30 cellular contexts compared by ENCODE assay signal in the genomic region with DNA sequence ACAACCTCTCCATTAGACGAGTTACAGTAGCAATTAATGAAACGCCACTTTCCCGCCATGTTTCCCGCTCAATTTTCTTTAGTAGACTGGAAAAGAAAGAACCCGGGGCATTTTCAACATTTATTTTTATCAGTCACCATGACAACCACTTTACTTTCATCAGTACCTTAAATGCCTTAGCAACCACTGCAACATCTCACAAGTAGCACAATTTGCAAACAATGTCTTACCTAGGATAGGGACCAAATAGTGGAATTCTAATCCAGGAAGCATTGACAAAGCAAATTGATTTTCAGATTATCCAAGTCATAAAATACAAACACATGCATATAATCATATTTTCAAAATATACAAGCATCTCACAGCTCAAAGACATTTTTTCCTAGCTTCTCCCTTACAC.
"Had no signal": no experiment of that assay in that cellular context is flagged by ENCODE, and none has a peak within 500 bp of the region (broad histone marks: within the 10 kb centered on the region; RNA-seq: fewer than 3 reads in every experiment).

No MANE protein-coding gene starts in this region.

- H3K4me1 Mint-ChIP-seq: activated CD4-positive, alpha-beta T cell treated with anti-CD3 and anti-CD28 coated beads for 36 hours; activated CD4-positive, alpha-beta T cell treated with anti-CD3 and anti-CD28 coated beads, Interleukin-2, amount 10 ng/mL, durations not matched to agents 7 days and 5 days had no signal

- H3K27ac Mint-ChIP-seq: activated CD4-positive, alpha-beta T cell treated with anti-CD3 and anti-CD28 coated beads for 36 hours; activated CD4-positive, alpha-beta T cell treated with anti-CD3 and anti-CD28 coated beads, Interleukin-2, amount 10 ng/mL, durations not matched to agents 7 days and 5 days; activated naive CD4-positive, alpha-beta T cell treated with anti-CD3 and anti-CD28 coated beads for 36 hours; activated naive CD4-positive, alpha-beta T cell treated with anti-CD3 and anti-CD28 coated beads, Interleukin-2, amount 50 U/mL, for 72 hours; activated T-helper 1 cell treated with anti-CD3 and anti-CD28 coated beads, Interleukin-12 subunit alpha, Interleukin-12 subunit beta, Interleukin-2, Interleukin-4 antibody, amounts not matched to agents 30 ng/mL and 10 ng/mL and 1 ng/mL, durations not matched to agents 14 hours and 24 hours and 36 hours; T-helper 1 cell treated with Interleukin-12 subunit alpha and Interleukin-12 subunit beta and Interleukin-4 antibody, amounts not matched to agents 30 μg/mL and 1 μg/mL, for 36 hours; T-helper 2 cell treated with Interferon-gamma antibody and Interleukin-4, amounts not matched to agents 5 μg/mL and 100 μg/mL, for 36 hours had no signal

- H3K27me3 ChIP-seq: adrenal gland, Peyer's patch, SJSA1 had no signal

- H3K4me3 ChIP-seq: adrenal gland, Peyer's patch, SJSA1 had no signal

- H3K36me3 Mint-ChIP-seq: activated naive CD4-positive, alpha-beta T cell treated with anti-CD3 and anti-CD28 coated beads, Interleukin-2, amount 50 U/mL, for 72 hours; WTC11 had no signal

- H3K9me3 Mint-ChIP-seq: activated CD4-positive, alpha-beta T cell treated with anti-CD3 and anti-CD28 coated beads, Interleukin-2, amount 10 ng/mL, durations not matched to agents 7 days and 5 days; activated naive CD4-positive, alpha-beta T cell treated with anti-CD3 and anti-CD28 coated beads for 36 hours; activated naive CD4-positive, alpha-beta T cell treated with anti-CD3 and anti-CD28 coated beads, Interleukin-2, amount 50 U/mL, for 72 hours; activated T-cell treated with anti-CD3 and anti-CD28 coated beads, Interleukin-2, amount 50 U/mL, for 4 hours; activated T-helper 1 cell treated with anti-CD3 and anti-CD28 coated beads, Interleukin-12 subunit alpha, Interleukin-12 subunit beta, Interleukin-2, Interleukin-4 antibody, amounts not matched to agents 30 ng/mL and 10 ng/mL and 1 ng/mL, durations not matched to agents 14 hours and 24 hours and 36 hours; brain; T-helper 1 cell treated with Interleukin-12 subunit alpha and Interleukin-12 subunit beta and Interleukin-4 antibody, amounts not matched to agents 30 μg/mL and 1 μg/mL, for 36 hours; T-helper 2 cell treated with Interferon-gamma antibody and Interleukin-4, amounts not matched to agents 5 μg/mL and 100 μg/mL, for 36 hours; WTC11 had no signal

- H3K27ac ChIP-seq: adrenal gland, Peyer's patch, SJSA1 had no signal

- DNase-seq: activated CD4-positive, alpha-beta T cell treated with anti-CD3 and anti-CD28 coated beads for 36 hours; activated CD4-positive, alpha-beta T cell treated with anti-CD3 and anti-CD28 coated beads, Interleukin-2, amount 10 ng/mL, durations not matched to agents 7 days and 5 days; activated CD4-positive, alpha-beta T cell treated with anti-CD3 and anti-CD28 coated beads, Interleukin-2, amount 50 U/mL, for 48 hours; activated CD8-positive, alpha-beta memory T cell treated with anti-CD3 and anti-CD28 coated beads, Interleukin-2, amount 50 U/mL, for 4 hours; activated gamma-delta T cell treated with Interleukin-2 at 50 U/mL for 16 hours; activated naive CD4-positive, alpha-beta T cell treated with anti-CD3 and anti-CD28 coated beads for 36 hours; activated T-cell treated with anti-CD3 and anti-CD28 coated beads for 4 hours; activated T-cell treated with anti-CD3 and anti-CD28 coated beads, Interleukin-2, amount 50 U/mL, for 4 hours; adrenal gland; central memory CD4-positive, alpha-beta T cell; NCI-H1694; NCI-H1930; NCI-H2081 treated with DMSO at 0.1 percent for 48 hours; NCI-H2171 treated with DMSO at 0.1 percent for 48 hours; NCI-H345; NCI-H526; NK-92 treated with Interleukin-12 subunit alpha and Interleukin-12 subunit beta, amount 100 ng/mL, for 24 hours; PC-3; Peyer's patch; RPMI8226; SHP77 treated with DMSO at 0.1 percent for 48 hours; SK-N-SH had no signal

- ATAC-seq: activated CD4-positive, alpha-beta T cell treated with anti-CD3 and anti-CD28 coated beads for 36 hours; activated CD4-positive, CD25-positive, alpha-beta regulatory T cell treated with anti-CD3 and anti-CD28 coated beads, Interleukin-2, amount 50 U/mL, for 24 hours; activated naive CD4-positive, alpha-beta T cell treated with anti-CD3 and anti-CD28 coated beads, Interleukin-2, amount 50 U/mL, for 72 hours; activated T-cell treated with anti-CD3 and anti-CD28 coated beads, Interleukin-2, amount 50 U/mL, for 4 hours; PC-3; WTC11 had no signal

- H3K4me3 Mint-ChIP-seq: activated CD4-positive, alpha-beta T cell treated with anti-CD3 and anti-CD28 coated beads for 36 hours; activated CD4-positive, alpha-beta T cell treated with anti-CD3 and anti-CD28 coated beads, Interleukin-2, amount 10 ng/mL, durations not matched to agents 7 days and 5 days; activated naive CD4-positive, alpha-beta T cell treated with anti-CD3 and anti-CD28 coated beads for 36 hours; activated T-cell treated with anti-CD3 and anti-CD28 coated beads, Interleukin-2, amount 50 U/mL, for 4 hours; activated T-helper 1 cell treated with anti-CD3 and anti-CD28 coated beads, Interleukin-12 subunit alpha, Interleukin-12 subunit beta, Interleukin-2, Interleukin-4 antibody, amounts not matched to agents 30 ng/mL and 10 ng/mL and 1 ng/mL, durations not matched to agents 14 hours and 24 hours and 36 hours; brain; T-helper 1 cell treated with Interleukin-12 subunit alpha and Interleukin-12 subunit beta and Interleukin-4 antibody, amounts not matched to agents 30 μg/mL and 1 μg/mL, for 36 hours; T-helper 2 cell treated with Interferon-gamma antibody and Interleukin-4, amounts not matched to agents 5 μg/mL and 100 μg/mL, for 36 hours; WTC11 had no signal

- H3K27me3 Mint-ChIP-seq: brain had no signal
